In the genomic region with DNA sequence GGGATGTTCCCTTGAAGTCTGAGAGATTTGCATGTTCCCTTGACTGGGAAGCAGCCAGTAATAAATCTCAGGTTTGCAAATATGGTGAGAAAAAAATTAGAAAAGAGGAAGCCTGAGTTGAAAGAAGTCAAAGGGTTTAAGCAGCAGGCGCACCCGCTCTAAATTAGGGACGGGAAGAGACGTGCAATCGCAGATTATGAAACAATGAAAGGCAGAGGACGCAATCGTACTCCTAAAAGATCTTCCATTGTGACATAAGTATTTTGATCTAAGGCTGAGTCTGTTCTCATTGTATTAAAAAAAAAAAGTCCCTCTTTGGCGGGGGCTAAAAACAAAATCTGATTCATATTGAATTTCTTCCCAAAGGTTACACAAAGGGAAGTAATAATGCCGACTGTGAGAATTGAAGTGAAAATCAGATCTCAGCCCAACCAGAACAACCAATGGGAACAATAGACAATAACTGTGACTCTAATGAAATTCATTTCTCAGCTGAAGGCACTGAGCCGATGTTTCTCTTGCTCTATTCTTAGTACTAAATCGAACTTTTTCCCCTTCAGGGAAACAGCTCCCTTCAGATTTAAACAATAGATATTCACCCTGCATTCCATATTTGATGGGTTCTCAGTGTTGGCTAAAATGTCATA, we compare ENCODE assay signal across 10 cellular contexts. TPM values are rescaled to one million over a fixed set of nuclear protein-coding genes. Genes with fewer than 3 reads are reported as not detected.
DNase-seq lines count a peak whose midpoint lies in the region; ATAC-seq and TF ChIP-seq lines count a peak whose summit lies in the region.
"Had no signal": no experiment of that assay in that cellular context is flagged by ENCODE, and none has a peak within 500 bp of the region (broad histone marks: within the 10 kb centered on the region; RNA-seq: fewer than 3 reads in every experiment).

No MANE protein-coding gene starts in this region.

- no peaks in the 10 kb centered on the region for H4K20me1 ChIP-seq in OCI-LY1 (ENCODE audit: insufficient read depth, low read length)
- H4K20me1 ChIP-seq in osteoblast (ENCODE audit: insufficient read depth, low read length): no peaks in the 10 kb centered on the region

- H3K27me3 ChIP-seq in OCI-LY1 (ENCODE audit: insufficient read depth, low read length) (no peaks in the 10 kb centered on the region), osteoblast (ENCODE audit: insufficient read depth, low read length) (no peaks in the 10 kb centered on the region)
- H3K27me3 ChIP-seq: esophagus muscularis mucosa had no signal

- H3K4me2 ChIP-seq in OCI-LY1 (ENCODE audit: low read length): peak overlapping the region; percentile 42; the same call in 1 of the 2 replicates
- H3K4me2 ChIP-seq in osteoblast (ENCODE audit: insufficient read depth, low read length): no peak overlapping the region

- H3F3A ChIP-seq in OCI-LY1 (ENCODE audit: insufficient read depth, low read length): no peaks in the 10 kb centered on the region

- no peaks in the 10 kb centered on the region for H3K9me3 ChIP-seq in OCI-LY1 (ENCODE audit: low read length)
- H3K9me3 ChIP-seq in osteoblast (ENCODE audit: low read depth, low read length): peaks cover 2% of the 10 kb centered on the region

- H3K4me1 ChIP-seq in OCI-LY1 (ENCODE audit: insufficient read depth, low read length, severe bottlenecking) (peaks cover 27% of the 10 kb centered on the region), osteoblast (ENCODE audit: insufficient read depth, low read length) (peaks cover 4% of the 10 kb centered on the region)

- no peaks in the 10 kb centered on the region for H3K36me3 ChIP-seq in OCI-LY1 (ENCODE audit: insufficient read depth, low read length)
- no peaks in the 10 kb centered on the region for H3K36me3 ChIP-seq in osteoblast (ENCODE audit: insufficient read depth, low read length)
- H3K36me3 ChIP-seq: esophagus muscularis mucosa had no signal

- H2AFZ ChIP-seq in OCI-LY1 (ENCODE audit: low read length) (no peak overlapping the region), osteoblast (ENCODE audit: low read length) (no peak overlapping the region)

- DNase-seq in GF-D8 (lab: John Stamatoyannopoulos, UW): peak; percentile 64
- peak; percentile 53 for DNase-seq in osteoblast (ENCODE audit: insufficient read length, low spot score, missing footprints)
- no peak for DNase-seq in NCI-H510A treated with DMSO at 0.1 percent for 48 hours (lab: John Stamatoyannopoulos, UW)
- DNase-seq in left colon: no peak
- DNase-seq in middle frontal gyrus (ENCODE audit: extremely low spot score, low spot score): no peak
- no peak for DNase-seq in HuH-7 (ENCODE audit: low spot score)
- DNase-seq: NCI-H1105 treated with DMSO at 0.1 percent for 48 hours had no signal

- H3K4me3 ChIP-seq in OCI-LY1 (ENCODE audit: low read depth, low read length, poor library complexity, severe bottlenecking) (no peak overlapping the region), osteoblast (ENCODE audit: insufficient read depth, low read length) (no peak overlapping the region)
- H3K4me3 ChIP-seq: esophagus muscularis mucosa had no signal

- ATAC-seq in esophagus mucosa: peak; percentile 59
- ATAC-seq in left colon: no peak

- no peaks in the 10 kb centered on the region for H3K9me2 ChIP-seq in OCI-LY1 (ENCODE audit: low read depth, low read length)

- no peak overlapping the region for H3K9ac ChIP-seq in OCI-LY1 (ENCODE audit: low read length)

- H3K27ac ChIP-seq in OCI-LY1 (ENCODE audit: low read depth, low read length, poor library complexity, severe bottlenecking) (no peak overlapping the region), osteoblast (ENCODE audit: low read depth, low read length) (no peak overlapping the region)

- H3K79me2 ChIP-seq in OCI-LY1 (ENCODE audit: insufficient read depth, low read length) (no peaks in the 10 kb centered on the region), osteoblast (ENCODE audit: insufficient read depth, low read length) (no peaks in the 10 kb centered on the region)

- intact Hi-C loops in left colon (cut with DNase I, micrococcal nuclease): no loop called here

- TF ChIP-seq CTCF in OCI-LY1 (IDR thresholded peaks at IDR 0.05; ENCODE audit: low read length) (no peak), osteoblast (IDR thresholded peaks at IDR 0.05; ENCODE audit: extremely low read depth, low read depth, low read length) (no peak)

RNA-seq across cellular contexts. Expression of a gene that starts 28.3 kb away (rescaled TPM):
- total RNA-seq in esophagus mucosa (272 TPM), osteoblast (81.9 and 96.6 TPM in 2 replicates), left colon (100 to 1,000 TPM; 499 to 508 TPM)

Comparison
In these comparisons a context has a peak if more than half of its experiments do, and no peak if none do; other contexts are left out.
1. DNase-seq: peak in GF-D8 (single experiment) and osteoblast (single experiment); none in NCI-H510A treated with DMSO at 0.1 percent for 48 hours (single experiment), left colon (0 of 2), middle frontal gyrus (single experiment) and HuH-7 (single experiment).